In the genomic region with DNA sequence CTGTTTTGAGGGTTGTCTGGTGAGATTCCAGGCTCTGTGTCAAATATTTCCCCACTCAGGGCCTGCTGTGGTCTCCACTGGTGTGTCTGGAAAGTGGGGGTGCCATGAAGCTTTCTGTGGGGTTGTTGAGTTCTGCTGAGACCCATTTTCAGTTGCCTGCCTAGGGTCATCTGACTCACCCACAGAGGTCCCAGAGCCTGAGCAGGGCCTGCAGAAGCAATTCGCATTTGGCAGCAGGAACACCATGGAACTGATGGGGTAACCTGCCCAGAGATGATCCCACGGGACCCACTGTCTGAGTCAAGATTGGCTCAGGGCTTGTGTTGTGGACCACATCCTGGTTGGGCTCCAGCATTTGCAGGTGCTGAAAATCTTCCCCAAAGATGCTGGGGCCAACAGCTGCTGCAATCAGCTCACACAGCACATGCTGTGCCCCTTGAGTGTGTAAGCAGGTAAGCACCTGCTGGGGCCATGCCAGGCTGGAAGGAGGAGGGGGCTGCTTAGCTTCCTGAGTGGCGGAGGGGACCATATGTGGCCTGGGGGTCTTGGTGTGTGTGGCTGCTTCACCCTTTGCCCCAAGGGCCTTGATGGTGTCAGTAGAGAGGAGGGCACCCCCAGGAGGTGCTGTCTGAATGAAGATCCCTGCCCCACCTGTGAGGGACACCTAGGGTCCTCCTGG, we compare ENCODE assay signal across 7 cellular contexts.
"Had no signal": no experiment of that assay in that cellular context is flagged by ENCODE, and none has a peak within 500 bp of the region (broad histone marks: within the 10 kb centered on the region; RNA-seq: fewer than 3 reads in every experiment).

No MANE protein-coding gene starts in this region.

- DNase-seq: H9, HCEC 1CT, KG1 had no signal

- ATAC-seq: GM23338, HepG2, K562 had no signal

- H3K4me1 Mint-ChIP-seq: GM23338, H9 had no signal

- H3K27ac Mint-ChIP-seq: GM23338, H9 had no signal

- H2AFZ ChIP-seq: GM23338 had no signal

- H3K4me3 Mint-ChIP-seq: GM23338, H9 had no signal

- H3K27ac ChIP-seq: HL-60 had no signal

- H3K4me2 ChIP-seq: GM23338 had no signal

- H3K4me3 ChIP-seq: GM23338, K562 had no signal
